In genomic region chr2:155518094-155518493, GRCh38 we compare ENCODE assay signal across 1 cellular context.
TF ChIP-seq lines count a peak whose summit lies in the region.

No MANE protein-coding gene starts in this region.

TF ChIP-seq in GM12878, 131 proteins besides CTCF, POLR2A, EP300 and RAD21 (continued from another document):
- TF ChIP-seq E2F4 (IDR thresholded peaks at IDR 0.05; ENCODE audit: low read depth, low read length) (no peak), GABPA (IDR thresholded peaks at IDR 0.05; ENCODE audit: low read depth) (no peak)
